Comparison of ENCODE assay signal across 8 cellular contexts in genomic region chr6:4732691-4733315, GRCh38. TPM values are rescaled to one million over a fixed set of nuclear protein-coding genes. Genes with fewer than 3 reads are reported as not detected.
DNase-seq lines count a peak whose midpoint lies in the region; ATAC-seq, FAIRE-seq and TF ChIP-seq lines count a peak whose summit lies in the region.

No MANE protein-coding gene starts in this region.

- DNase-seq in AG09309 (ENCODE audit: low read depth) (peak; percentile 60), NCI-H1694 (lab: John Stamatoyannopoulos, UW) (peak; percentile 67), choroid plexus epithelial cell (ENCODE audit: low read depth) (peak; percentile 88), lung microvascular endothelial cell (ENCODE audit: low read depth in 2 of 2) (peak; percentile 58 to 95), T-helper 2 cell (no peak), GM12891 (ENCODE audit: insufficient read length, low spot score) (no peak)

- peak overlapping the region; percentile 39 for H3K4me3 ChIP-seq in AG09309 (ENCODE audit: control insufficient read depth, low read depth, low read length)
- H3K4me3 ChIP-seq in choroid plexus epithelial cell (ENCODE audit: low read depth, low read length), result peak overlapping the region; percentile 57

- no peak for TF ChIP-seq POLR2A in GM12891 (IDR thresholded peaks at IDR 0.05; ENCODE audit: low read depth, low read length)

- TF ChIP-seq CTCF in AG09309 (IDR thresholded peaks at IDR 0.05; ENCODE audit: control insufficient read depth, insufficient read depth, low read depth, low read length, missing control alignments) (no peak), choroid plexus epithelial cell (conservative IDR thresholded peaks at IDR 0.05; ENCODE audit: low read depth, low read length) (no peak)

- ATAC-seq in HG03457 (IDR thresholded peaks at IDR 0.05; ENCODE audit: unreplicated experiment), result no peak
- no peak for ATAC-seq in GM21825 (IDR thresholded peaks at IDR 0.05; ENCODE audit: unreplicated experiment)

- no peak for FAIRE-seq in GM12891 (lab: Jason Lieb, UNC)

TF ChIP-seq in GM12891, 5 proteins besides CTCF, POLR2A, EP300 and RAD21:
- TF ChIP-seq SPI1 (IDR thresholded peaks at IDR 0.05; ENCODE audit: low read depth, low read length) (no peak), POU2F2 (IDR thresholded peaks at IDR 0.05; ENCODE audit: low read depth, low read length) (no peak), TAF1 (IDR thresholded peaks at IDR 0.05; ENCODE audit: low read depth, low read length) (no peak)

RNA-seq across cellular contexts. Expression of gene CDYL, which starts 43.4 kb away (rescaled TPM):
- 18.1 and 27.8 TPM in 2 replicates for total RNA-seq in lung microvascular endothelial cell
- polyA plus RNA-seq in GM12891 (2012; ENCODE audit: low read depth, missing spikeins), result 11.3 TPM

Comparison
In these comparisons a context has a peak if more than half of its experiments do, and no peak if none do; other contexts are left out.
1. DNase-seq: peak in AG09309 (single experiment), NCI-H1694 (single experiment), choroid plexus epithelial cell (single experiment) and lung microvascular endothelial cell (2 of 2); none in T-helper 2 cell (0 of 5) and GM12891 (single experiment).